In the genomic region with DNA sequence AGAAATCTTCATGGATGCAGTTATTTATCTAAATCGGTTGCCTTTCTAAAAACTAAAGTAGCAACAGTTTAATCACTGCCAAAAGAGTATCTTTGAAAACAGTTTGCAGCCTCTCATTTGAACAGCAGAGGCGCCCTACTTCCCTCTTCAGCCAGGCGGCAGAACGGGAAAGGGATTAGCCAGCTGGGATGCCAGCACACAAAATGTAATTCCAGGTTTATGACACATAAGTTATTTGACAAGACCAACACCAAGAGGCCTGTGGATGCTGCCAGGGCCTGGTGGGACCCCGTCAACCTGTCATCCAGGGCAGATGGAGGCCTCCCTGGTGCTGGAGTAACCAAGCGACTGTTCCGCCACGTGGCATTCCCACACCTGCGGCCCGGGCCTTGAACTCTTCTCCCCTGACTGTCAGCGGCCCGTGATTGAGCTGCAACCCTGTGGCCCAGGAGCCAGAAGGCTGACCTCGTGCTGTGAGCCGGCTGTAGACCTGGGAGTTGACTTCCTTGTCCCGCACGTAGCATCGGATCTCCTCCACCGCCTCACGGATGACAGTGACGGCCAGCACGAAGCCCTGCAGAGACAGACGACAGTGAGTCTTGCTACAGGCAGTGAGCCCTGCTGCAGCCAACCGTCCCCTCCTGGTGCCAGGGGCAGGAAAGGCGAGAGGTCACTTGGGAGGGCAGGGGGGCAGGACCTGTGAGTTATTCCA, we compare ENCODE assay signal across 10 cellular contexts. TPM values are rescaled to one million over a fixed set of nuclear protein-coding genes. Genes with fewer than 3 reads are reported as not detected.
A peak's percentile ranks its signal among the peaks of the same experiment; 100 is the strongest.
DNase-seq lines count a peak whose midpoint lies in the region; ATAC-seq and TF ChIP-seq lines count a peak whose summit lies in the region.
"Had no signal": no experiment of that assay in that cellular context is flagged by ENCODE, and none has a peak within 500 bp of the region (broad histone marks: within the 10 kb centered on the region; RNA-seq: fewer than 3 reads in every experiment).

No MANE protein-coding gene starts in this region.

- peak; percentile 53 for DNase-seq in SIG-M5 treated with dmso at 0.1 percent for 504 hours (lab: John Stamatoyannopoulos, UW; ENCODE audit: unreplicated experiment)
- no peak for DNase-seq in SIG-M5 (lab: John Stamatoyannopoulos, UW)
- DNase-seq in islet precursor cell: peak; percentile 70
- DNase-seq in type B pancreatic cell (ENCODE audit: extremely low spot score, unreplicated experiment): peak; percentile 70
- DNase-seq in stimulated activated naive B cell treated with anti-CD40 and anti-IgM and Interleukin-4, amounts not matched to agents 10 μg/mL and 1 μg/mL and 100 μg/mL, for 72 hours: no peak
- no peak for DNase-seq in NCI-H1930 (lab: John Stamatoyannopoulos, UW)

- ATAC-seq in stimulated activated naive B cell treated with anti-CD40 and anti-IgM and Interleukin-4, amounts not matched to agents 10 μg/mL and 1 μg/mL and 100 μg/mL, for 72 hours (replicated peaks): no peak
- ATAC-seq in HG03045 (IDR thresholded peaks at IDR 0.05; ENCODE audit: unreplicated experiment): no peak

- H3K4me3 Mint-ChIP-seq in type B pancreatic cell: no peak overlapping the region
- no peak overlapping the region for H3K4me3 Mint-ChIP-seq in stimulated activated naive B cell treated with anti-CD40 and anti-IgM and Interleukin-4, amounts not matched to agents 10 μg/mL and 1 μg/mL and 100 μg/mL, for 72 hours
- H3K4me3 Mint-ChIP-seq: B cell had no signal

- peaks cover 14% of the 10 kb centered on the region for H3K36me3 Mint-ChIP-seq in type B pancreatic cell
- H3K36me3 Mint-ChIP-seq in stimulated activated naive B cell treated with anti-CD40 and anti-IgM and Interleukin-4, amounts not matched to agents 10 μg/mL and 1 μg/mL and 100 μg/mL, for 72 hours: no peaks in the 10 kb centered on the region

- no peaks in the 10 kb centered on the region for H3K27me3 Mint-ChIP-seq in type B pancreatic cell
- H3K27me3 Mint-ChIP-seq in stimulated activated naive B cell treated with anti-CD40 and anti-IgM and Interleukin-4, amounts not matched to agents 10 μg/mL and 1 μg/mL and 100 μg/mL, for 72 hours: peaks cover 5 to 13% of the 10 kb centered on the region in 2 donors

- H3K4me1 Mint-ChIP-seq in type B pancreatic cell (ENCODE audit: unreplicated experiment): peaks cover 44% of the 10 kb centered on the region
- no peaks in the 10 kb centered on the region for H3K4me1 Mint-ChIP-seq in stimulated activated naive B cell treated with anti-CD40 and anti-IgM and Interleukin-4, amounts not matched to agents 10 μg/mL and 1 μg/mL and 100 μg/mL, for 72 hours
- H3K4me1 Mint-ChIP-seq: B cell had no signal

- peak; percentile 71 for TF ChIP-seq CTCF in type B pancreatic cell (conservative IDR thresholded peaks at IDR 0.05)

- no peaks in the 10 kb centered on the region for H3K9me3 Mint-ChIP-seq in type B pancreatic cell
- H3K9me3 Mint-ChIP-seq in stimulated activated naive B cell treated with anti-CD40 and anti-IgM and Interleukin-4, amounts not matched to agents 10 μg/mL and 1 μg/mL and 100 μg/mL, for 72 hours: no peaks in the 10 kb centered on the region

- peak overlapping the region; percentile 52 for H3K27ac Mint-ChIP-seq in type B pancreatic cell
- H3K27ac Mint-ChIP-seq in stimulated activated naive B cell treated with anti-CD40 and anti-IgM and Interleukin-4, amounts not matched to agents 10 μg/mL and 1 μg/mL and 100 μg/mL, for 72 hours: no peak overlapping the region
- H3K27ac Mint-ChIP-seq: B cell had no signal

- H3K27ac ChIP-seq in angular gyrus (ENCODE audit: low read depth, low read length): peak overlapping the region; percentile 8
- H3K27ac ChIP-seq: neutrophil had no signal

RNA-seq across cellular contexts. Expression of a gene that starts 55.5 kb away (rescaled TPM):
- 43.5 and 55.8 TPM in 2 replicates for total RNA-seq in type B pancreatic cell (ENCODE audit: low replicate concordance)

Comparison
In these comparisons a context has a peak if more than half of its experiments do, and no peak if none do; other contexts are left out.
1. DNase-seq: peak in SIG-M5 treated with dmso at 0.1 percent for 504 hours (single experiment), islet precursor cell (single experiment) and type B pancreatic cell (single experiment); none in SIG-M5 (single experiment), stimulated activated naive B cell treated with anti-CD40 and anti-IgM and Interleukin-4, amounts not matched to agents 10 μg/mL and 1 μg/mL and 100 μg/mL, for 72 hours (single experiment) and NCI-H1930 (0 of 2).